Comparison of ENCODE assay signal across 8 cellular contexts in the genomic region with DNA sequence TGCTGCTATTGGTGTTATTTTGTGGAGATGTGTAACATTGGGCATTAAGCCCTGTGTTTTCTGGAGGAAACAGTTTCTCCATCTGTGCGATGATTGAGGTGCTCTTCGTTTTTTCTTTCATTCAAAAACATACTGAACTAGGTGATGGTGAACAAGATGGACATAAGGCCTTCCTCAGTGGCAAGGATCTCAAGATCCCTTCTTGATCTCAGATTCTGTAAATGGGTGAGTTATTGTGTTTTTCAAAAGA. TPM values are rescaled to one million over a fixed set of nuclear protein-coding genes. Genes with fewer than 3 reads are reported as not detected.
DNase-seq lines count a peak whose midpoint lies in the region; ATAC-seq and TF ChIP-seq lines count a peak whose summit lies in the region.

No MANE protein-coding gene starts in this region.

- peak overlapping the region; percentile 80 for H3K4me3 Mint-ChIP-seq in activated CD4-positive, alpha-beta T cell treated with anti-CD3 and anti-CD28 coated beads, Interleukin-2, amount 10 ng/mL, durations not matched to agents 24 days and 14 days

- H4K20me1 ChIP-seq in hepatocyte (ENCODE audit: insufficient read depth, poor library complexity, severe bottlenecking): no peaks in the 10 kb centered on the region

- H3K79me2 ChIP-seq in hepatocyte: no peaks in the 10 kb centered on the region

- H3K27ac ChIP-seq in hepatocyte (no peak overlapping the region), stomach (peak overlapping the region in 4 of 5 donors; percentile 33 to 85 (median 59))

- peak overlapping the region; percentile 93 for H3K4me2 ChIP-seq in hepatocyte

- no peaks in the 10 kb centered on the region for H3K9me3 Mint-ChIP-seq in activated CD4-positive, alpha-beta T cell treated with anti-CD3 and anti-CD28 coated beads, Interleukin-2, amount 10 ng/mL, durations not matched to agents 24 days and 14 days

- TF ChIP-seq EP300 in stomach (IDR thresholded peaks at IDR 0.05): no peak

- H3K4me1 ChIP-seq in hepatocyte (ENCODE audit: insufficient read depth) (no peaks in the 10 kb centered on the region), stomach (peaks cover 5 to 15% (median 12%) of the 10 kb centered on the region in 4 donors)

- H3K27me3 Mint-ChIP-seq in activated CD4-positive, alpha-beta T cell treated with anti-CD3 and anti-CD28 coated beads, Interleukin-2, amount 10 ng/mL, durations not matched to agents 24 days and 14 days: peaks cover 29% of the 10 kb centered on the region

- peaks cover 14% of the 10 kb centered on the region for H3K4me1 Mint-ChIP-seq in activated CD4-positive, alpha-beta T cell treated with anti-CD3 and anti-CD28 coated beads, Interleukin-2, amount 10 ng/mL, durations not matched to agents 24 days and 14 days

- H3K4me3 ChIP-seq in hepatocyte (no peak overlapping the region), stomach (peak overlapping the region in 2 of 4 donors; percentile 63 to 75)

- 67% methylated on average over 2 of the region's 2 CpGs for WGBS in hepatocyte (ENCODE audit: low lambda C conversion rate, missing lambda C conversion rate)
- 58 to 66% (median 61%) methylated on average over 2 of the region's 2 CpGs for WGBS in stomach, 5 donors

- TF ChIP-seq CTCF in hepatocyte (IDR thresholded peaks at IDR 0.05; ENCODE audit: poor library complexity) (no peak), stomach (IDR thresholded peaks at IDR 0.05) (no peak)

- H3K27me3 ChIP-seq in hepatocyte: peaks cover 7% of the 10 kb centered on the region
- H3K27me3 ChIP-seq in stomach: no peaks in the 10 kb centered on the region

- ATAC-seq in HG03565 (IDR thresholded peaks at IDR 0.05; ENCODE audit: unreplicated experiment): no peak

- H3K9me3 ChIP-seq in hepatocyte (ENCODE audit: low read depth): no peaks in the 10 kb centered on the region
- H3K9me3 ChIP-seq in stomach: no peaks in the 10 kb centered on the region

- TF ChIP-seq POLR2A in stomach (IDR thresholded peaks at IDR 0.05): no peak

- H3K36me3 ChIP-seq in hepatocyte (replicated peaks; ENCODE audit: insufficient read depth, low read depth) (no peaks in the 10 kb centered on the region), stomach (no peaks in the 10 kb centered on the region)

- no peaks in the 10 kb centered on the region for H3K9me2 ChIP-seq in hepatocyte (replicated peaks; ENCODE audit: insufficient read depth)

- peak overlapping the region; percentile 94 for H2AFZ ChIP-seq in hepatocyte

- DNase-seq in activated CD4-positive, alpha-beta T cell treated with anti-CD3 and anti-CD28 coated beads, Interleukin-2, amount 10 ng/mL, durations not matched to agents 24 days and 14 days: no peak
- DNase-seq in activated CD4-positive, alpha-beta T cell treated with anti-CD3 and anti-CD28 coated beads for 48 hours: no peak
- DNase-seq in SW480 (ENCODE audit: low spot score): peak; percentile 14
- no peak for DNase-seq in hepatocyte (ENCODE audit: low spot score)
- no peak for DNase-seq in stomach
- DNase-seq in NOMO-1 treated with dmso at 0.1 percent for 144 hours (lab: John Stamatoyannopoulos, UW; ENCODE audit: unreplicated experiment): no peak
- DNase-seq in kidney tubule cell (ENCODE audit: low spot score): no peak

- H3K36me3 Mint-ChIP-seq in activated CD4-positive, alpha-beta T cell treated with anti-CD3 and anti-CD28 coated beads, Interleukin-2, amount 10 ng/mL, durations not matched to agents 24 days and 14 days (ENCODE audit: low read depth): no peaks in the 10 kb centered on the region

- intact Hi-C loops in activated CD4-positive, alpha-beta T cell treated with anti-CD3 and anti-CD28 coated beads, Interleukin-2, amount 10 ng/mL, durations not matched to agents 24 days and 14 days (cut with micrococcal nuclease): no loop called here
- intact Hi-C loops in stomach (cut with DNase I; ENCODE audit: low total_unique reads): no loop called here

- no peak overlapping the region for H3K27ac Mint-ChIP-seq in activated CD4-positive, alpha-beta T cell treated with anti-CD3 and anti-CD28 coated beads, Interleukin-2, amount 10 ng/mL, durations not matched to agents 24 days and 14 days

RNA-seq across cellular contexts. Expression of a gene that starts 0.8 kb away (rescaled TPM):
- 1.9 and 2.1 TPM in 2 replicates for total RNA-seq in activated CD4-positive, alpha-beta T cell treated with anti-CD3 and anti-CD28 coated beads, Interleukin-2, amount 10 ng/mL, durations not matched to agents 24 days and 14 days
- 26.7 and 28.3 TPM in 2 replicates for total RNA-seq in hepatocyte
- polyA plus RNA-seq in hepatocyte: 12.7 and 19.6 TPM in 2 replicates
- total RNA-seq in stomach: 10 to 100 TPM in 1 of 5 donors, 1 to 10 TPM in 4; 1.7 to 18.0 (median 4.5) TPM
- polyA plus RNA-seq in stomach: 1 to 10 TPM; 1.4 to 3.7 (median 2.5) TPM
